ENCODE assay signal across 17 cellular contexts in the genomic region with DNA sequence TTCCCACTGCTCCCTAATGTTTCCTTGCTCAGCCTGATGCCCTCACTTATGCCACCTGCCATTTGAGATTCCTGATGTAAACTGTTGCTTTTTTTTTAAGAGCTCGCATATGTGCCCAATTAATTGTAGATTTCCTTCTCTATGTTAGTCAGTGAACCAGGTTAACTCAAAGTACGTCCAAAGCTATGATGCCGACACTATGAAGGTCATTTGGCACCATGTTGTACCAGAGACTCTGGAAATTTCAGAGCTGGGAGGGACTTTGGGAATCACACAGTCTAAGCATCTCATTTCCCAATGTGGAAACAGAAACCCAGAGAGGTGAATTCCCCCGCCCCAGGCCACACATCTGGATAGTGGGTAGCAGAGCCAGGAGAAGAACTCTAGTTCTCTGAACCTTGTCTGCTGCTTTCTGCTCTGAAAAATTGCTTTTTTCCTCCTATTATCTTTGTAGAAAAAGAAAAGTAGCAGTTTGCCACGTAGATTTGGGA. TPM values are rescaled to one million over a fixed set of nuclear protein-coding genes. Genes with fewer than 3 reads are reported as not detected.
DNase-seq lines count a peak whose midpoint lies in the region; ATAC-seq, FAIRE-seq and TF ChIP-seq lines count a peak whose summit lies in the region.
"Had no signal": no experiment of that assay in that cellular context is flagged by ENCODE, and none has a peak within 500 bp of the region (broad histone marks: within the 10 kb centered on the region; RNA-seq: fewer than 3 reads in every experiment).

No MANE protein-coding gene starts in this region.

- H3K27me3 Mint-ChIP-seq in activated CD8-positive, alpha-beta T cell treated with anti-CD3 and anti-CD28 coated beads for 36 hours, result peaks cover 3% of the 10 kb centered on the region
- H3K27me3 Mint-ChIP-seq in activated CD8-positive, alpha-beta T cell treated with anti-CD3 and anti-CD28 coated beads, Interleukin-2, amount 10 ng/mL, durations not matched to agents 7 days and 5 days (ENCODE audit: low read depth), result peaks cover 24% of the 10 kb centered on the region
- H3K27me3 Mint-ChIP-seq in astrocyte (ENCODE audit: low read depth, unreplicated experiment) (peaks cover 10% of the 10 kb centered on the region), mesothelial cell of epicardium (ENCODE audit: low read depth) (no peaks in the 10 kb centered on the region), type B pancreatic cell (no peaks in the 10 kb centered on the region)

- TF ChIP-seq CTCF in activated CD8-positive, alpha-beta T cell treated with anti-CD3 and anti-CD28 coated beads for 36 hours (IDR thresholded peaks at IDR 0.05), result peak; percentile 47
- TF ChIP-seq CTCF in astrocyte (IDR thresholded peaks at IDR 0.05; ENCODE audit: insufficient read depth, low read depth, low read length) (no peak), mesothelial cell of epicardium (IDR thresholded peaks at IDR 0.05; ENCODE audit: unreplicated experiment) (peak; percentile 24), type B pancreatic cell (conservative IDR thresholded peaks at IDR 0.05) (peak; percentile 36)

- no peak overlapping the region for H3K4me3 Mint-ChIP-seq in activated CD8-positive, alpha-beta T cell treated with anti-CD3 and anti-CD28 coated beads for 36 hours
- H3K4me3 Mint-ChIP-seq in activated CD8-positive, alpha-beta T cell treated with anti-CD3 and anti-CD28 coated beads, Interleukin-2, amount 10 ng/mL, durations not matched to agents 7 days and 5 days, result no peak overlapping the region
- H3K4me3 Mint-ChIP-seq in astrocyte (ENCODE audit: unreplicated experiment), result no peak overlapping the region
- no peak overlapping the region for H3K4me3 Mint-ChIP-seq in mesothelial cell of epicardium
- H3K4me3 Mint-ChIP-seq in type B pancreatic cell, result no peak overlapping the region
- H3K4me3 Mint-ChIP-seq: activated CD4-positive, alpha-beta T cell treated with anti-CD3 and anti-CD28 coated beads for 36 hours; CD4-positive, CD25-positive, alpha-beta regulatory T cell had no signal

- peaks cover 15% of the 10 kb centered on the region for H3K4me1 ChIP-seq in astrocyte (ENCODE audit: insufficient read depth, low read length)
- H3K4me1 ChIP-seq: body of pancreas had no signal

- H3K9me3 ChIP-seq in astrocyte (ENCODE audit: insufficient read depth, low read depth, low read length), result no peaks in the 10 kb centered on the region
- H3K9me3 ChIP-seq: body of pancreas, SJSA1 had no signal

- no peaks in the 10 kb centered on the region for H3K4me1 Mint-ChIP-seq in activated CD8-positive, alpha-beta T cell treated with anti-CD3 and anti-CD28 coated beads for 36 hours (ENCODE audit: low read depth)
- no peaks in the 10 kb centered on the region for H3K4me1 Mint-ChIP-seq in activated CD8-positive, alpha-beta T cell treated with anti-CD3 and anti-CD28 coated beads, Interleukin-2, amount 10 ng/mL, durations not matched to agents 7 days and 5 days (ENCODE audit: low read depth)
- H3K4me1 Mint-ChIP-seq in astrocyte (ENCODE audit: low read depth, unreplicated experiment), result peaks cover 19% of the 10 kb centered on the region
- H3K4me1 Mint-ChIP-seq in mesothelial cell of epicardium, result no peaks in the 10 kb centered on the region
- H3K4me1 Mint-ChIP-seq in type B pancreatic cell (ENCODE audit: unreplicated experiment), result no peaks in the 10 kb centered on the region
- H3K4me1 Mint-ChIP-seq: activated CD4-positive, alpha-beta T cell treated with anti-CD3 and anti-CD28 coated beads for 36 hours; CD4-positive, CD25-positive, alpha-beta regulatory T cell had no signal

- no peaks in the 10 kb centered on the region for H4K20me1 ChIP-seq in astrocyte (ENCODE audit: insufficient read depth, low read length)

- no peak overlapping the region for H3K4me3 ChIP-seq in astrocyte (ENCODE audit: insufficient read depth, low read depth, low read length)
- H3K4me3 ChIP-seq: body of pancreas, SJSA1, skin epidermis had no signal

- FAIRE-seq in astrocyte (lab: Jason Lieb, UNC), result no peak

- no peaks in the 10 kb centered on the region for H3K27me3 ChIP-seq in astrocyte (ENCODE audit: insufficient read depth, low read length)
- H3K27me3 ChIP-seq: body of pancreas, SJSA1 had no signal

- H3K27ac Mint-ChIP-seq in activated CD8-positive, alpha-beta T cell treated with anti-CD3 and anti-CD28 coated beads for 36 hours, result no peak overlapping the region
- H3K27ac Mint-ChIP-seq in activated CD8-positive, alpha-beta T cell treated with anti-CD3 and anti-CD28 coated beads, Interleukin-2, amount 10 ng/mL, durations not matched to agents 7 days and 5 days, result no peak overlapping the region
- H3K27ac Mint-ChIP-seq in astrocyte (ENCODE audit: unreplicated experiment), result peak overlapping the region; percentile 23
- H3K27ac Mint-ChIP-seq in mesothelial cell of epicardium, result no peak overlapping the region
- no peak overlapping the region for H3K27ac Mint-ChIP-seq in type B pancreatic cell
- H3K27ac Mint-ChIP-seq: activated CD4-positive, alpha-beta T cell treated with anti-CD3 and anti-CD28 coated beads for 36 hours had no signal

- CTCF ChIA-PET in activated CD8-positive, alpha-beta T cell treated with anti-CD3 and anti-CD28 coated beads for 36 hours (lab: Charles Lee), result interaction anchor here (0.9 to 1.5 kb wide), 7 partner anchors 9 to 60 kb away, joined by 3 to 5 read pairs (median 3); no protein-coding TSS in a partner anchor
- CTCF ChIA-PET in activated CD8-positive, alpha-beta T cell treated with anti-CD3 and anti-CD28 coated beads, Interleukin-2, amount 10 ng/mL, durations not matched to agents 7 days and 5 days (lab: Charles Lee), result interaction anchor here (0.8 to 2.3 kb wide), 4 partner anchors 30 to 108 kb away, joined by 3 to 11 read pairs (median 4); no protein-coding TSS in a partner anchor

- no peak for DNase-seq in activated CD8-positive, alpha-beta T cell treated with anti-CD3 and anti-CD28 coated beads for 36 hours
- DNase-seq in activated CD8-positive, alpha-beta T cell treated with anti-CD3 and anti-CD28 coated beads, Interleukin-2, amount 10 ng/mL, durations not matched to agents 7 days and 5 days, result no peak
- DNase-seq in astrocyte (ENCODE audit: low read depth), result no peak
- DNase-seq in mesothelial cell of epicardium (ENCODE audit: low spot score in 2 of 2, unreplicated experiment in 2 of 2), result no peak
- DNase-seq in type B pancreatic cell (ENCODE audit: extremely low spot score, unreplicated experiment), result no peak
- DNase-seq in COLO668 (lab: John Stamatoyannopoulos, UW; ENCODE audit: unreplicated experiment), result no peak
- no peak for DNase-seq in GM19240 (ENCODE audit: insufficient read length, low spot score)
- no peak for DNase-seq in NK-92 (lab: John Stamatoyannopoulos, UW; ENCODE audit: unreplicated experiment)
- DNase-seq: 8988T; activated naive CD4-positive, alpha-beta T cell treated with Interleukin-2 at 50 U/mL for 16 hours; DMS79 treated with DMSO at 0.1 percent for 48 hours; NCI-H1436 had no signal

- H3K4me2 ChIP-seq in astrocyte (ENCODE audit: low read length), result peak overlapping the region; percentile 27

- no peak for ATAC-seq in activated CD8-positive, alpha-beta T cell treated with anti-CD3 and anti-CD28 coated beads for 36 hours
- no peak for ATAC-seq in activated CD8-positive, alpha-beta T cell treated with anti-CD3 and anti-CD28 coated beads, Interleukin-2, amount 10 ng/mL, durations not matched to agents 7 days and 5 days
- ATAC-seq: activated CD4-positive, alpha-beta T cell treated with anti-CD3 and anti-CD28 coated beads for 36 hours had no signal

- no peak overlapping the region for H3K27ac ChIP-seq in astrocyte (ENCODE audit: low read depth, low read length)
- H3K27ac ChIP-seq: body of pancreas had no signal

- no peaks in the 10 kb centered on the region for H3K9me3 Mint-ChIP-seq in activated CD8-positive, alpha-beta T cell treated with anti-CD3 and anti-CD28 coated beads for 36 hours
- H3K9me3 Mint-ChIP-seq in activated CD8-positive, alpha-beta T cell treated with anti-CD3 and anti-CD28 coated beads, Interleukin-2, amount 10 ng/mL, durations not matched to agents 7 days and 5 days (ENCODE audit: insufficient read depth), result no peaks in the 10 kb centered on the region
- H3K9me3 Mint-ChIP-seq in astrocyte (ENCODE audit: unreplicated experiment) (peaks cover 2% of the 10 kb centered on the region), mesothelial cell of epicardium (no peaks in the 10 kb centered on the region), type B pancreatic cell (no peaks in the 10 kb centered on the region)
- H3K9me3 Mint-ChIP-seq: CD4-positive, CD25-positive, alpha-beta regulatory T cell had no signal

- POLR2A ChIA-PET in activated CD8-positive, alpha-beta T cell treated with anti-CD3 and anti-CD28 coated beads for 36 hours (lab: Charles Lee), result no interaction called here
- POLR2A ChIA-PET in activated CD8-positive, alpha-beta T cell treated with anti-CD3 and anti-CD28 coated beads, Interleukin-2, amount 10 ng/mL, durations not matched to agents 7 days and 5 days (lab: Charles Lee), result no interaction called here

- H3K9ac ChIP-seq in astrocyte (ENCODE audit: low read length), result no peak overlapping the region

- H3K79me2 ChIP-seq in astrocyte (ENCODE audit: insufficient read depth, low read length), result no peaks in the 10 kb centered on the region

- intact Hi-C loops in activated CD8-positive, alpha-beta T cell treated with anti-CD3 and anti-CD28 coated beads for 36 hours (cut with micrococcal nuclease), result no loop called here

- H3K36me3 ChIP-seq in astrocyte (ENCODE audit: insufficient read depth, low read length), result no peaks in the 10 kb centered on the region
- H3K36me3 ChIP-seq: SJSA1 had no signal

- no peaks in the 10 kb centered on the region for H3K36me3 Mint-ChIP-seq in activated CD8-positive, alpha-beta T cell treated with anti-CD3 and anti-CD28 coated beads for 36 hours (ENCODE audit: low read depth)
- no peaks in the 10 kb centered on the region for H3K36me3 Mint-ChIP-seq in activated CD8-positive, alpha-beta T cell treated with anti-CD3 and anti-CD28 coated beads, Interleukin-2, amount 10 ng/mL, durations not matched to agents 7 days and 5 days (ENCODE audit: low read depth)
- H3K36me3 Mint-ChIP-seq in astrocyte (ENCODE audit: low read depth, unreplicated experiment), result no peaks in the 10 kb centered on the region
- no peaks in the 10 kb centered on the region for H3K36me3 Mint-ChIP-seq in mesothelial cell of epicardium
- H3K36me3 Mint-ChIP-seq in type B pancreatic cell, result no peaks in the 10 kb centered on the region
- H3K36me3 Mint-ChIP-seq: CD4-positive, CD25-positive, alpha-beta regulatory T cell had no signal

- no peak overlapping the region for H2AFZ ChIP-seq in astrocyte (ENCODE audit: low read depth, low read length)

RNA-seq across cellular contexts. Expression of a gene that starts 38.5 kb away (rescaled TPM):
- under 1 TPM in 1 of 2 experiments, not detected in 1; 0.14 TPM for total RNA-seq in activated CD8-positive, alpha-beta T cell treated with anti-CD3 and anti-CD28 coated beads for 36 hours
- not detected for total RNA-seq in activated CD8-positive, alpha-beta T cell treated with anti-CD3 and anti-CD28 coated beads, Interleukin-2, amount 10 ng/mL, durations not matched to agents 7 days and 5 days
- total RNA-seq in astrocyte (1.1 and 1.8 TPM in 2 replicates), mesothelial cell of epicardium (0.31 to 0.75 TPM (median 0.61 TPM) in 3 replicates), type B pancreatic cell (ENCODE audit: low replicate concordance) (8.2 and 16.9 TPM in 2 replicates)
- total RNA-seq: activated CD4-positive, alpha-beta T cell treated with anti-CD3 and anti-CD28 coated beads for 36 hours; CD4-positive, CD25-positive, alpha-beta regulatory T cell; SJSA1 had no signal
